In genomic region chr3:52051444-52051843, GRCh38 we compare ENCODE assay signal across 15 cellular contexts. TPM values are rescaled to one million over a fixed set of nuclear protein-coding genes. Genes with fewer than 3 reads are reported as not detected.
DNase-seq lines count a peak whose midpoint lies in the region; ATAC-seq and TF ChIP-seq lines count a peak whose summit lies in the region.
"Had no signal": no experiment of that assay in that cellular context is flagged by ENCODE, and none has a peak within 500 bp of the region (broad histone marks: within the 10 kb centered on the region; RNA-seq: fewer than 3 reads in every experiment).

No MANE protein-coding gene starts in this region.

- H3K27ac ChIP-seq in CD4-positive, alpha-beta T cell (ENCODE audit: low read depth, low read length) = peak overlapping the region; percentile 76
- H3K27ac ChIP-seq in skeletal muscle tissue (ENCODE audit: low read depth, low read length) = peak overlapping the region; percentile 79

- no peak overlapping the region for H2AFZ ChIP-seq in Loucy (ENCODE audit: low read length)

- POLR2A ChIA-PET in CD4-positive, alpha-beta T cell (lab: Charles Lee) = interaction anchor here (0.6 to 2.6 kb wide), 3 partner anchors 9 to 91 kb away, joined by 3 to 12 read pairs (median 6); partner anchors contain the start of gene RPL29
- POLR2A ChIA-PET in GM10248 (lab: Yijun Ruan, JAX) = no interaction called here

- TF ChIP-seq CTCF in CD4-positive, alpha-beta T cell (IDR thresholded peaks at IDR 0.05) = no peak
- TF ChIP-seq CTCF in Loucy (conservative IDR thresholded peaks at IDR 0.05; ENCODE audit: low read length) (no peak), GM10248 (IDR thresholded peaks at IDR 0.05; ENCODE audit: control extremely low read depth, extremely low read depth, low read depth, missing control alignments) (no peak)

- H3K36me3 Mint-ChIP-seq in CD4-positive, alpha-beta T cell (ENCODE audit: low read depth) = peaks cover 64% of the 10 kb centered on the region
- peaks cover 82% of the 10 kb centered on the region for H3K36me3 Mint-ChIP-seq in dendritic cell treated with granulocyte-macrophage colony-stimulating factor and Interleukin-4, amounts not matched to agents 40 ng/mL and 50 ng/mL, for 4 days (ENCODE audit: low read depth)

- peak overlapping the region; percentile 83 for H3K4me2 ChIP-seq in Loucy (ENCODE audit: low read depth, low read length, poor library complexity, severe bottlenecking)

- peaks cover 37% of the 10 kb centered on the region for H3K36me3 ChIP-seq in Loucy (ENCODE audit: insufficient read depth, low read length)
- H3K36me3 ChIP-seq in skeletal muscle tissue (ENCODE audit: control insufficient read depth in 3 of 3, insufficient read depth in 3 of 3, low read length in 3 of 3) = peaks cover 44 to 48% (median 46%) of the 10 kb centered on the region in 3 donors

- H3K79me2 ChIP-seq in Loucy (ENCODE audit: insufficient read depth, low read length) = peaks cover 58% of the 10 kb centered on the region

- no peaks in the 10 kb centered on the region for H3K9me3 ChIP-seq in CD4-positive, alpha-beta T cell (ENCODE audit: control insufficient read depth, low read length)
- H3K9me3 ChIP-seq in Loucy (ENCODE audit: insufficient read depth, low read depth, low read length) = no peaks in the 10 kb centered on the region
- no peaks in the 10 kb centered on the region for H3K9me3 ChIP-seq in skeletal muscle tissue (ENCODE audit: control insufficient read depth in 3 of 3, low read length in 3 of 3)
- H3K9me3 ChIP-seq: SJSA1 had no signal

- H3K9me2 ChIP-seq in Loucy (replicated peaks; ENCODE audit: low read depth, low read length) = no peaks in the 10 kb centered on the region

- no peak for ATAC-seq in CD4-positive, alpha-beta T cell (ENCODE audit: poor library complexity)
- ATAC-seq in GM21381 (IDR thresholded peaks at IDR 0.05; ENCODE audit: unreplicated experiment) (no peak), left lobe of liver (no peak)

- H3K4me1 ChIP-seq in Loucy (ENCODE audit: insufficient read depth, low read length, poor library complexity, severe bottlenecking) (peaks cover 36% of the 10 kb centered on the region), skeletal muscle tissue (ENCODE audit: control insufficient read depth in 3 of 3, insufficient read depth in 3 of 3, low read length in 3 of 3) (peaks cover 47 to 76% (median 74%) of the 10 kb centered on the region in 3 donors)

- no peaks in the 10 kb centered on the region for H3K9me3 Mint-ChIP-seq in CD4-positive, alpha-beta T cell
- no peaks in the 10 kb centered on the region for H3K9me3 Mint-ChIP-seq in dendritic cell treated with granulocyte-macrophage colony-stimulating factor and Interleukin-4, amounts not matched to agents 40 ng/mL and 50 ng/mL, for 4 days

- H3K27me3 Mint-ChIP-seq in CD4-positive, alpha-beta T cell = no peaks in the 10 kb centered on the region
- no peaks in the 10 kb centered on the region for H3K27me3 Mint-ChIP-seq in dendritic cell treated with granulocyte-macrophage colony-stimulating factor and Interleukin-4, amounts not matched to agents 40 ng/mL and 50 ng/mL, for 4 days

- peaks cover 5% of the 10 kb centered on the region; the same call in 1 of the 2 replicates for H3F3A ChIP-seq in Loucy (ENCODE audit: low read depth)

- intact Hi-C loops in CD4-positive, alpha-beta T cell (cut with DNase I, micrococcal nuclease) = loop anchor here in 1 of 2 experiments (5.0 kb wide), 1 partner anchor 71 kb away; no protein-coding TSS in a partner anchor
- intact Hi-C loops in dendritic cell treated with granulocyte-macrophage colony-stimulating factor and Interleukin-4, amounts not matched to agents 40 ng/mL and 50 ng/mL, for 4 days (cut with micrococcal nuclease) = loop anchor here (5.0 kb wide), 1 partner anchor 49 kb away; no protein-coding TSS in a partner anchor

- H4K20me1 ChIP-seq in Loucy (ENCODE audit: insufficient read depth, low read length, poor library complexity, severe bottlenecking) = peaks cover 41% of the 10 kb centered on the region

- peaks cover 60% of the 10 kb centered on the region for H3K4me1 Mint-ChIP-seq in CD4-positive, alpha-beta T cell (ENCODE audit: low read depth)
- peaks cover 60% of the 10 kb centered on the region for H3K4me1 Mint-ChIP-seq in dendritic cell treated with granulocyte-macrophage colony-stimulating factor and Interleukin-4, amounts not matched to agents 40 ng/mL and 50 ng/mL, for 4 days (ENCODE audit: low read depth)

- no peak for DNase-seq in CD4-positive, alpha-beta T cell
- DNase-seq in GM10248 (ENCODE audit: extremely low spot score) = no peak
- no peak for DNase-seq in left lobe of liver (ENCODE audit: low spot score)
- no peak for DNase-seq in AG08396 (ENCODE audit: low spot score)
- DNase-seq: activated CD4-positive, alpha-beta T cell treated with anti-CD3 and anti-CD28 coated beads for 1 hour; anterior cingulate cortex; H7; NCI-H1436 treated with DMSO at 0.1 percent for 48 hours; NCI-H774; small intestine had no signal

- peak overlapping the region; percentile 67 for H3K9ac ChIP-seq in Loucy (ENCODE audit: low read depth, low read length, poor library complexity, severe bottlenecking)
- no peak overlapping the region for H3K9ac ChIP-seq in skeletal muscle tissue (ENCODE audit: low read depth in 1 of 3, low read length in 3 of 3)

- H3K4me3 ChIP-seq in Loucy (ENCODE audit: low read length, poor library complexity, severe bottlenecking) (peak overlapping the region; percentile 84), skeletal muscle tissue (ENCODE audit: low read length in 3 of 3) (peak overlapping the region in 1 of 3 donors; percentile 29)
- H3K4me3 ChIP-seq: SJSA1 had no signal

- H3K27me3 ChIP-seq in CD4-positive, alpha-beta T cell (ENCODE audit: control insufficient read depth, insufficient read depth, low read length) = no peaks in the 10 kb centered on the region
- no peaks in the 10 kb centered on the region for H3K27me3 ChIP-seq in Loucy (ENCODE audit: insufficient read depth, low read length, poor library complexity, severe bottlenecking)
- no peaks in the 10 kb centered on the region for H3K27me3 ChIP-seq in skeletal muscle tissue (ENCODE audit: control insufficient read depth in 3 of 3, insufficient read depth in 3 of 3, low read length in 3 of 3)
- H3K27me3 ChIP-seq: SJSA1 had no signal

- H3K4me3 Mint-ChIP-seq in CD4-positive, alpha-beta T cell = peak overlapping the region; percentile 84
- H3K4me3 Mint-ChIP-seq in dendritic cell treated with granulocyte-macrophage colony-stimulating factor and Interleukin-4, amounts not matched to agents 40 ng/mL and 50 ng/mL, for 4 days = no peak overlapping the region

- CTCF ChIA-PET in CD4-positive, alpha-beta T cell (lab: Charles Lee) = interaction anchor here (1.4 to 1.5 kb wide), 2 partner anchors 72 to 77 kb away, joined by 5 read pairs; partner anchors contain the start of gene ABHD14B
- CTCF ChIA-PET in GM10248 (lab: Yijun Ruan, JAX) = interaction anchor here (1.8 to 12.7 kb wide), 7 partner anchors 11 to 94 kb away, joined by 10 to 123 read pairs (median 22); partner anchors contain the start of gene ACY1

- H3K27ac Mint-ChIP-seq in CD4-positive, alpha-beta T cell = peak overlapping the region; percentile 89
- H3K27ac Mint-ChIP-seq in dendritic cell treated with granulocyte-macrophage colony-stimulating factor and Interleukin-4, amounts not matched to agents 40 ng/mL and 50 ng/mL, for 4 days = peak overlapping the region; percentile 87

RNA-seq across cellular contexts. Expression of gene DUSP7, which starts 4.9 kb away (rescaled TPM):
- total RNA-seq in CD4-positive, alpha-beta T cell = 1 to 10 TPM; 4.8 to 5.2 TPM
- total RNA-seq in skeletal muscle tissue (5.2 TPM), left lobe of liver (4.3 TPM)

RNA-seq across cellular contexts. Expression of gene RPL29, which starts 55.7 kb away (rescaled TPM):
- total RNA-seq in CD4-positive, alpha-beta T cell = 1,000 to 10,000 TPM; 1,843 to 1,901 TPM
- 1,532 TPM for total RNA-seq in skeletal muscle tissue
- 392 TPM for total RNA-seq in left lobe of liver
